Comparison of ENCODE assay signal across 1 cellular context in genomic region chr5:132963175-132964104, GRCh38.
TF ChIP-seq lines count a peak whose summit lies in the region.

Gene AFF4, minus strand, starts transcription at chr5:132963634. Its CDS starts 26,445 bp downstream, at chr5:132937189.

TF ChIP-seq in HepG2, 621 proteins besides CTCF, POLR2A, EP300 and RAD21 (continued from another document and continues in another):
- TF ChIP-seq HMGXB3 (CRISPR knock-in tag; IDR thresholded peaks at IDR 0.05; ENCODE audit: borderline replicate concordance) (peak; percentile 73), BATF2 (CRISPR knock-in tag; IDR thresholded peaks at IDR 0.05) (peak; percentile 35; the same call in 1 of the 2 replicates), BRCA1 (CRISPR knock-in tag; IDR thresholded peaks at IDR 0.05) (no peak), KMT2B (CRISPR knock-in tag; IDR thresholded peaks at IDR 0.05) (peak; percentile 88), GTF2F1 (IDR thresholded peaks at IDR 0.05; ENCODE audit: low read length) (peak; percentile 80; the same call in 1 of the 2 replicates), HES4 (CRISPR knock-in tag; IDR thresholded peaks at IDR 0.05; ENCODE audit: borderline replicate concordance) (peak; percentile 97), ZNF768 (CRISPR knock-in tag; IDR thresholded peaks at IDR 0.05) (peak; percentile 20; the same call in 1 of the 2 replicates), U2AF2 (IDR thresholded peaks at IDR 0.05; ENCODE audit: low read depth, low read length) (no peak), GLI4 (CRISPR knock-in tag; IDR thresholded peaks at IDR 0.05; ENCODE audit: borderline replicate concordance) (peak; percentile 93), CBX2 (IDR thresholded peaks at IDR 0.05; ENCODE audit: low read depth, low read length) (no peak), CBX2 (CRISPR knock-in tag; IDR thresholded peaks at IDR 0.05; ENCODE audit: low read depth) (peak; percentile 13; the same call in 1 of the 2 replicates), NFIC (IDR thresholded peaks at IDR 0.05; ENCODE audit: low read length) (no peak), DNMT3B (CRISPR knock-in tag; conservative IDR thresholded peaks at IDR 0.05) (peak; percentile 46; the same call in 1 of the 2 replicates), SIN3A (IDR thresholded peaks at IDR 0.05; ENCODE audit: borderline replicate concordance, low read depth, low read length) (peak; percentile 86; the same call in 1 of the 2 replicates), NFE2L2 (IDR thresholded peaks at IDR 0.05; ENCODE audit: low read length) (no peak), WIZ (CRISPR knock-in tag; IDR thresholded peaks at IDR 0.05) (no peak), ZNF569 (CRISPR knock-in tag; IDR thresholded peaks at IDR 0.05; ENCODE audit: borderline replicate concordance) (peak; percentile 85; the same call in 1 of the 2 replicates), SIX1 (CRISPR knock-in tag; IDR thresholded peaks at IDR 0.05; ENCODE audit: borderline replicate concordance) (peak; percentile 43; the same call in 1 of the 2 replicates), ZSCAN12 (CRISPR knock-in tag; IDR thresholded peaks at IDR 0.05) (no peak), ZBTB43 (CRISPR knock-in tag; conservative IDR thresholded peaks at IDR 0.05) (peak; percentile 40; the same call in 1 of the 2 replicates), ZFP62 (CRISPR knock-in tag; IDR thresholded peaks at IDR 0.05) (no peak), SMYD3 (CRISPR knock-in tag; IDR thresholded peaks at IDR 0.05) (no peak), ZNF207 (IDR thresholded peaks at IDR 0.05; ENCODE audit: borderline replicate concordance) (no peak; the same call in 1 of the 2 replicates), GABPB1 (CRISPR knock-in tag; IDR thresholded peaks at IDR 0.05) (peak; percentile 93), ZFP36 (IDR thresholded peaks at IDR 0.05; ENCODE audit: borderline replicate concordance, low read depth, low read length, partially characterized antibody) (no peak), ZNF737 (CRISPR knock-in tag; IDR thresholded peaks at IDR 0.05; ENCODE audit: borderline replicate concordance) (no peak), ZC3H13 (CRISPR knock-in tag; IDR thresholded peaks at IDR 0.05) (peak; percentile 88), ZBTB10 (CRISPR knock-in tag; IDR thresholded peaks at IDR 0.05; ENCODE audit: borderline replicate concordance) (0 out of 2 replicates have a peak, but pooled peaks have one; percentile 16), CHCHD3 (CRISPR knock-in tag; IDR thresholded peaks at IDR 0.05) (0 out of 2 replicates have a peak, but pooled peaks have one; percentile 91), ZNF772 (CRISPR knock-in tag; IDR thresholded peaks at IDR 0.05) (no peak; the same call in 1 of the 2 replicates), ZNF33B (CRISPR knock-in tag; IDR thresholded peaks at IDR 0.05) (peak; percentile 77; the same call in 1 of the 2 replicates), NCOA1 (CRISPR knock-in tag; IDR thresholded peaks at IDR 0.05) (peak; percentile 98), YEATS2 (CRISPR knock-in tag; IDR thresholded peaks at IDR 0.05; ENCODE audit: borderline replicate concordance) (peak; percentile 95), E2F5 (CRISPR knock-in tag; conservative IDR thresholded peaks at IDR 0.05) (0 out of 2 replicates have a peak, but pooled peaks have one; percentile 40), NKX3-1 (CRISPR knock-in tag; IDR thresholded peaks at IDR 0.05) (0 out of 2 replicates have a peak, but pooled peaks have one; percentile 55), YEATS4 (CRISPR knock-in tag; IDR thresholded peaks at IDR 0.05; ENCODE audit: borderline replicate concordance) (peak; percentile 91), ZNF367 (CRISPR knock-in tag; IDR thresholded peaks at IDR 0.05; ENCODE audit: borderline replicate concordance) (peak; percentile 89; the same call in 1 of the 2 replicates), AGO1 (IDR thresholded peaks at IDR 0.05; ENCODE audit: low read depth, low read length, poor library complexity, severe bottlenecking) (peak; percentile 77), ZNF567 (CRISPR knock-in tag; IDR thresholded peaks at IDR 0.05; ENCODE audit: borderline replicate concordance) (peak; percentile 46), POLR2G (IDR thresholded peaks at IDR 0.05; ENCODE audit: low read depth, low read length) (peak; percentile 85), FIP1L1 (IDR thresholded peaks at IDR 0.05; ENCODE audit: borderline replicate concordance, insufficient read depth, low read depth, low read length) (no peak), AHDC1 (CRISPR knock-in tag; IDR thresholded peaks at IDR 0.05; ENCODE audit: borderline replicate concordance) (peak; percentile 51; the same call in 1 of the 2 replicates), SIN3B (IDR thresholded peaks at IDR 0.05; ENCODE audit: low read length) (no peak), TRIM22 (IDR thresholded peaks at IDR 0.05) (no peak), ZNF530 (CRISPR knock-in tag; IDR thresholded peaks at IDR 0.05; ENCODE audit: low read depth) (peak; percentile 23; the same call in 1 of the 2 replicates), NFE2 (CRISPR knock-in tag; IDR thresholded peaks at IDR 0.05) (no peak), ZBTB21 (CRISPR knock-in tag; IDR thresholded peaks at IDR 0.05) (no peak), MIER3 (CRISPR knock-in tag; IDR thresholded peaks at IDR 0.05; ENCODE audit: borderline replicate concordance) (peak; percentile 78), YY1 (IDR thresholded peaks at IDR 0.05; ENCODE audit: insufficient read depth, insufficient replicate concordance, low read depth, low read length) (no peak), MTF1 (CRISPR knock-in tag; IDR thresholded peaks at IDR 0.05) (peak; percentile 44; the same call in 1 of the 2 replicates), ZNF777 (CRISPR knock-in tag; IDR thresholded peaks at IDR 0.05) (peak; percentile 86), ZNF101 (CRISPR knock-in tag; IDR thresholded peaks at IDR 0.05; ENCODE audit: borderline replicate concordance, low read depth) (no peak), EHMT2 (IDR thresholded peaks at IDR 0.05; ENCODE audit: borderline replicate concordance, low read depth, low read length) (no peak)
